20 cellular contexts compared by ENCODE assay signal in the genomic region with DNA sequence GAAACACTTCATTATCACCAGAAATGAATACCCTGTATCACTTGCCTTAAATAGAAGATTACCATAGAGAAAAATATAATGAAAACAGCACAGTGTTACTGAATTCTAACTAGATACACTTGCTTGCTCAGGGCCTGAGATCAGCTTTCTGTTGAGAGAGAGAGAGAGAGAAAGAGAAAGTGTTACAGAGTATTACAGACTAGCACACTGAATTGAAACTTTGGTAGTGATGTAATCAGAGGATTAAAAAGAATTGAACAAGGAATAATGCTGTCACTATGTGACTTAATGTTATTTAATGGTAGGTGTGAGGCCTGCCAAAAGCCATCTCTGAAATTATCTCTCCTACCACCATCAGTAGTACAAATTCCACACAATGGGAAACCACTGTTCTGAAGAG. TPM values are rescaled to one million over a fixed set of nuclear protein-coding genes. Genes with fewer than 3 reads are reported as not detected.
DNase-seq lines count a peak whose midpoint lies in the region; ATAC-seq, FAIRE-seq and TF ChIP-seq lines count a peak whose summit lies in the region.
"Had no signal": no experiment of that assay in that cellular context is flagged by ENCODE, and none has a peak within 500 bp of the region (broad histone marks: within the 10 kb centered on the region; RNA-seq: fewer than 3 reads in every experiment).

No MANE protein-coding gene starts in this region.

- no peaks in the 10 kb centered on the region for H3K27me3 Mint-ChIP-seq in activated T-helper 17 cell treated with anti-CD3 and anti-CD28 coated beads, Interleukin-2, amount 50 U/mL, for 72 hours
- H3K27me3 Mint-ChIP-seq: IgD-negative memory B cell had no signal

- H3K4me3 ChIP-seq in neural cell (ENCODE audit: low read length) = no peak overlapping the region
- H3K4me3 ChIP-seq: BLaER1, GM23338 had no signal

- H3K36me3 ChIP-seq in neural cell (ENCODE audit: insufficient read depth, low read length) = no peaks in the 10 kb centered on the region
- H3K36me3 ChIP-seq: BLaER1 had no signal

- H3K4me1 Mint-ChIP-seq in activated T-helper 17 cell treated with anti-CD3 and anti-CD28 coated beads, Interleukin-2, amount 50 U/mL, for 72 hours = no peaks in the 10 kb centered on the region
- H3K4me1 Mint-ChIP-seq: GM23338, IgD-negative memory B cell had no signal

- H3K9ac ChIP-seq in neural cell (ENCODE audit: low read length) = no peak overlapping the region
- H3K9ac ChIP-seq: BLaER1 had no signal

- H3K9me2 ChIP-seq in neural cell (ENCODE audit: insufficient read depth, low read length) = no peaks in the 10 kb centered on the region

- ATAC-seq in activated CD4-positive, CD25-positive, alpha-beta regulatory T cell treated with anti-CD3 and anti-CD28 coated beads, Interleukin-2, amount 50 U/mL, for 24 hours = peak; percentile 55 to 80
- peak; percentile 63 for ATAC-seq in activated T-helper 17 cell treated with anti-CD3 and anti-CD28 coated beads, Interleukin-2, amount 50 U/mL, for 72 hours (replicated peaks)
- ATAC-seq in GM21825 (IDR thresholded peaks at IDR 0.05; ENCODE audit: unreplicated experiment) = no peak
- ATAC-seq: GM23338 had no signal

- no peak overlapping the region for H2AFZ ChIP-seq in neural cell (ENCODE audit: low read depth, low read length)
- H2AFZ ChIP-seq: GM23338 had no signal

- TF ChIP-seq RAD21 in neural cell (conservative IDR thresholded peaks at IDR 0.05) = no peak

- TF ChIP-seq CTCF in neural cell (IDR thresholded peaks at IDR 0.05; ENCODE audit: poor library complexity, severe bottlenecking) = no peak

- no peak overlapping the region for H3K27ac Mint-ChIP-seq in activated T-helper 17 cell treated with anti-CD3 and anti-CD28 coated beads, Interleukin-2, amount 50 U/mL, for 72 hours
- H3K27ac Mint-ChIP-seq: CD8-positive, alpha-beta memory T cell; GM23338; IgD-negative memory B cell had no signal

- no peaks in the 10 kb centered on the region for H3K36me3 Mint-ChIP-seq in activated T-helper 17 cell treated with anti-CD3 and anti-CD28 coated beads, Interleukin-2, amount 50 U/mL, for 72 hours (ENCODE audit: low read depth)
- H3K36me3 Mint-ChIP-seq: CD8-positive, alpha-beta memory T cell; IgD-negative memory B cell had no signal

- H3K27me3 ChIP-seq in neural cell (ENCODE audit: insufficient read depth, low read depth, low read length) = no peaks in the 10 kb centered on the region

- H3K9me3 Mint-ChIP-seq in activated T-helper 17 cell treated with anti-CD3 and anti-CD28 coated beads, Interleukin-2, amount 50 U/mL, for 72 hours = no peaks in the 10 kb centered on the region
- H3K9me3 Mint-ChIP-seq: CD8-positive, alpha-beta memory T cell; GM23338 had no signal

- H3K9me3 ChIP-seq in neural cell (ENCODE audit: low read length) = no peaks in the 10 kb centered on the region
- H3K9me3 ChIP-seq: BLaER1, Caco-2 had no signal

- no peak overlapping the region for H3K4me3 Mint-ChIP-seq in activated T-helper 17 cell treated with anti-CD3 and anti-CD28 coated beads, Interleukin-2, amount 50 U/mL, for 72 hours
- H3K4me3 Mint-ChIP-seq: CD8-positive, alpha-beta memory T cell; GM23338; IgD-negative memory B cell had no signal

- no peak overlapping the region for H3K4me2 ChIP-seq in neural cell (ENCODE audit: low read length)
- H3K4me2 ChIP-seq: BLaER1, GM23338 had no signal

- H3F3A ChIP-seq in neural cell (ENCODE audit: insufficient read depth, low read length, poor library complexity, severe bottlenecking) = no peaks in the 10 kb centered on the region

- H4K20me1 ChIP-seq in neural cell (ENCODE audit: insufficient read depth) = no peaks in the 10 kb centered on the region

- no peak for DNase-seq in activated CD4-positive, CD25-positive, alpha-beta regulatory T cell (lab: John Stamatoyannopoulos, UW)
- no peak for DNase-seq in GM18507 (ENCODE audit: extremely low spot score, insufficient read length, low read depth)
- no peak for DNase-seq in HT-29 (ENCODE audit: low spot score)
- DNase-seq in RKO (ENCODE audit: low spot score) = no peak
- DNase-seq: Caco-2; CD8-positive, alpha-beta memory T cell; DMS79; EL; H7; KG1 had no signal

- TF ChIP-seq EP300 in neural cell (conservative IDR thresholded peaks at IDR 0.05; ENCODE audit: poor library complexity, severe bottlenecking) = no peak

- H3K27ac ChIP-seq in neural cell (ENCODE audit: low read length) = no peak overlapping the region
- H3K27ac ChIP-seq: 22Rv1, BLaER1 had no signal

- FAIRE-seq in GM18507 (lab: Jason Lieb, UNC) = peak; percentile 39
- FAIRE-seq: G401.6, GM12892 had no signal

- no peaks in the 10 kb centered on the region for H3K79me2 ChIP-seq in neural cell (replicated peaks; ENCODE audit: insufficient read depth, low read length)

TF ChIP-seq in neural cell, 6 proteins besides CTCF, POLR2A, EP300 and RAD21:
- TF ChIP-seq POLR2AphosphoS5 (IDR thresholded peaks at IDR 0.05) (peak; percentile 24), SMC3 (conservative IDR thresholded peaks at IDR 0.05; ENCODE audit: poor library complexity) (no peak)

RNA-seq across cellular contexts. Expression of a gene that starts 35.5 kb away (rescaled TPM):
- total RNA-seq in activated T-helper 17 cell treated with anti-CD3 and anti-CD28 coated beads, Interleukin-2, amount 50 U/mL, for 72 hours = 10 to 100 TPM; 35.6 to 95.6 TPM
- 49.0 and 58.3 TPM in 2 replicates for polyA plus RNA-seq in neural cell
- 222 and 249 TPM in 2 replicates for polyA minus RNA-seq in neural cell
- total RNA-seq in HT-29 (2014; rRNA removed; shearing (Covaris generic)) = 8.2 and 13.5 TPM in 2 replicates
